9 cellular contexts compared by ENCODE assay signal in genomic region chr2:36770542-36771287, GRCh38.
DNase-seq lines count a peak whose midpoint lies in the region; ATAC-seq, FAIRE-seq and TF ChIP-seq lines count a peak whose summit lies in the region.
"Had no signal": no experiment of that assay in that cellular context is flagged by ENCODE, and none has a peak within 500 bp of the region (broad histone marks: within the 10 kb centered on the region; RNA-seq: fewer than 3 reads in every experiment).

No MANE protein-coding gene starts in this region.

- H3K4me1 Mint-ChIP-seq in central memory CD8-positive, alpha-beta T cell, result no peaks in the 10 kb centered on the region
- H3K4me1 Mint-ChIP-seq: memory B cell had no signal

- intact Hi-C loops in mucosa of descending colon (cut with DNase I, micrococcal nuclease), result no loop called here

- no peaks in the 10 kb centered on the region for H3K36me3 ChIP-seq in mucosa of descending colon (ENCODE audit: low read depth)

- no peak overlapping the region for H3K4me3 ChIP-seq in mucosa of descending colon

- TF ChIP-seq POLR2A in GM12891 (IDR thresholded peaks at IDR 0.05; ENCODE audit: low read depth, low read length), result no peak

- H3K27me3 Mint-ChIP-seq in central memory CD8-positive, alpha-beta T cell, result peaks cover 21% of the 10 kb centered on the region

- H3K36me3 Mint-ChIP-seq in central memory CD8-positive, alpha-beta T cell (ENCODE audit: insufficient read depth), result no peaks in the 10 kb centered on the region
- H3K36me3 Mint-ChIP-seq: memory B cell had no signal

- DNase-seq in AG08395 (ENCODE audit: low spot score) (peak; percentile 60), GM12891 (ENCODE audit: insufficient read length, low spot score) (peak; percentile 27), HTR-8/SVneo (ENCODE audit: insufficient read length, low spot score) (peak; percentile 82), mucosa of descending colon (peak in 2 of 3 donors; percentile 28 to 47)
- no peak for DNase-seq in central memory CD8-positive, alpha-beta T cell (ENCODE audit: low spot score in 2 of 2)

- ATAC-seq in SK-N-SH treated with all-trans-retinoic acid at 6 μM for 48 hours (peak; percentile 93), mucosa of descending colon (peak; percentile 75), GM19397 (IDR thresholded peaks at IDR 0.05; ENCODE audit: unreplicated experiment) (no peak), HG03025 (IDR thresholded peaks at IDR 0.05; ENCODE audit: low FRiP score, unreplicated experiment) (no peak)
- ATAC-seq in central memory CD8-positive, alpha-beta T cell (replicated peaks; ENCODE audit: extremely low read depth, poor library complexity, severe bottlenecking), result peak; percentile 24

- H3K4me3 Mint-ChIP-seq in central memory CD8-positive, alpha-beta T cell, result no peak overlapping the region
- H3K4me3 Mint-ChIP-seq: memory B cell had no signal

- no peaks in the 10 kb centered on the region for H3K4me1 ChIP-seq in mucosa of descending colon (ENCODE audit: low read depth)

- TF ChIP-seq CTCF in mucosa of descending colon (IDR thresholded peaks at IDR 0.05), result no peak

- no peaks in the 10 kb centered on the region for H3K9me3 ChIP-seq in mucosa of descending colon

- FAIRE-seq in GM12891 (lab: Jason Lieb, UNC), result peak; percentile 56
- peak; percentile 88 for FAIRE-seq in HTR-8/SVneo (lab: Jason Lieb, UNC)

- no peaks in the 10 kb centered on the region for H3K9me3 Mint-ChIP-seq in central memory CD8-positive, alpha-beta T cell
- H3K9me3 Mint-ChIP-seq: memory B cell had no signal

- no peak overlapping the region for H3K27ac Mint-ChIP-seq in central memory CD8-positive, alpha-beta T cell (ENCODE audit: low read depth)
- H3K27ac Mint-ChIP-seq: memory B cell had no signal

TF ChIP-seq in GM12891, 5 proteins besides CTCF, POLR2A, EP300 and RAD21:
- TF ChIP-seq POU2F2 (IDR thresholded peaks at IDR 0.05; ENCODE audit: low read depth, low read length) (no peak), POLR2AphosphoS5 (IDR thresholded peaks at IDR 0.05; ENCODE audit: low read depth, low read length) (no peak), PAX5 (IDR thresholded peaks at IDR 0.05; ENCODE audit: insufficient read depth, low read length, severe bottlenecking) (no peak), SPI1 (IDR thresholded peaks at IDR 0.05; ENCODE audit: low read depth, low read length) (no peak), TAF1 (IDR thresholded peaks at IDR 0.05; ENCODE audit: low read depth, low read length) (no peak)

TF ChIP-seq in SK-N-SH treated with all-trans-retinoic acid at 6 μM for 48 hours, 23 proteins besides CTCF, POLR2A, EP300 and RAD21:
- TF ChIP-seq ZNF70 (CRISPR knock-in tag; IDR thresholded peaks at IDR 0.05), result no peak
- TF ChIP-seq ZNF8 (CRISPR knock-in tag; IDR thresholded peaks at IDR 0.05), result no peak
- TF ChIP-seq ISL1 (CRISPR knock-in tag; IDR thresholded peaks at IDR 0.05), result no peak
- TF ChIP-seq TSHZ2 (CRISPR knock-in tag; IDR thresholded peaks at IDR 0.05), result no peak
- no peak for TF ChIP-seq SNAI2 (CRISPR knock-in tag; IDR thresholded peaks at IDR 0.05)
- TF ChIP-seq TOX (CRISPR knock-in tag; IDR thresholded peaks at IDR 0.05; ENCODE audit: borderline replicate concordance), result no peak
- TF ChIP-seq CSRNP3 (CRISPR knock-in tag; IDR thresholded peaks at IDR 0.05), result no peak
- no peak for TF ChIP-seq ZC3H10 (CRISPR knock-in tag; IDR thresholded peaks at IDR 0.05)
- no peak for TF ChIP-seq BACH2 (CRISPR knock-in tag; IDR thresholded peaks at IDR 0.05; ENCODE audit: borderline replicate concordance)
- TF ChIP-seq PPARA (CRISPR knock-in tag; IDR thresholded peaks at IDR 0.05; ENCODE audit: borderline replicate concordance), result no peak
- no peak for TF ChIP-seq ZNF565 (CRISPR knock-in tag; conservative IDR thresholded peaks at IDR 0.05; ENCODE audit: low read depth)

Comparison
In these comparisons a context has a peak if more than half of its experiments do, and no peak if none do; other contexts are left out.
1. DNase-seq: peak in AG08395 (single experiment), GM12891 (single experiment), HTR-8/SVneo (single experiment) and mucosa of descending colon (2 of 3); none in central memory CD8-positive, alpha-beta T cell (0 of 2).
2. ATAC-seq: peak in SK-N-SH treated with all-trans-retinoic acid at 6 μM for 48 hours (single experiment), central memory CD8-positive, alpha-beta T cell (single experiment) and mucosa of descending colon (single experiment); none in GM19397 (single experiment) and HG03025 (single experiment).